Comparison of ENCODE assay signal across 9 cellular contexts in the genomic region with DNA sequence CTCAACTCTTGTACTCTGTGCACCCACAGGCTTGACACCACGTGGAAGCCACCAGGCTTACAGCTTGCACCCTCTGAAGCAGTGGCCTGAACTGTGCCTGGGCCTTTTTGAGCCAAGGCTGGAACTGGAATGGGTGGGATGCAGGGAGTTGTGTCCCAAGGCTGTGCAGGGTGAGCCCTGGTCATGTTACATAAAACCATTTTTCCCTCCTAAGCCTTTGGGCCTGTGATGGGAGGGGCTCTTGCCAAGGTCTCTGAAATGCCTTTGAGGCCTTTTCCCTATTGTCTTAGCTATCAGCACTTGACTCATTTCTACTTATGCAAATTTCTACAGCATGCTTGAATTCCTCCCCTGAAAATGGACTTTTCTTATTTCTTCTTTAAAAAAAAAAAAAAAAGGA. TPM values are rescaled to one million over a fixed set of nuclear protein-coding genes. Genes with fewer than 3 reads are reported as not detected.
"Had no signal": no experiment of that assay in that cellular context is flagged by ENCODE, and none has a peak within 500 bp of the region (broad histone marks: within the 10 kb centered on the region; RNA-seq: fewer than 3 reads in every experiment).

No MANE protein-coding gene starts in this region.

- ATAC-seq: GM12878 had no signal

- FAIRE-seq: G401.6, GM12878, GM12891, GM12892, GM18507, GM19239 had no signal

- DNase-seq: GDM1, GF-D8 had no signal

- H3K4me3 ChIP-seq: GM12878 had no signal

RNA-seq across cellular contexts. Expression of a gene that starts 14.1 kb away (rescaled TPM):
- total RNA-seq: G401, GM12878 had no signal
- polyA plus RNA-seq: GM12878 had no signal
